Comparison of ENCODE assay signal across 1 cellular context in the genomic region with DNA sequence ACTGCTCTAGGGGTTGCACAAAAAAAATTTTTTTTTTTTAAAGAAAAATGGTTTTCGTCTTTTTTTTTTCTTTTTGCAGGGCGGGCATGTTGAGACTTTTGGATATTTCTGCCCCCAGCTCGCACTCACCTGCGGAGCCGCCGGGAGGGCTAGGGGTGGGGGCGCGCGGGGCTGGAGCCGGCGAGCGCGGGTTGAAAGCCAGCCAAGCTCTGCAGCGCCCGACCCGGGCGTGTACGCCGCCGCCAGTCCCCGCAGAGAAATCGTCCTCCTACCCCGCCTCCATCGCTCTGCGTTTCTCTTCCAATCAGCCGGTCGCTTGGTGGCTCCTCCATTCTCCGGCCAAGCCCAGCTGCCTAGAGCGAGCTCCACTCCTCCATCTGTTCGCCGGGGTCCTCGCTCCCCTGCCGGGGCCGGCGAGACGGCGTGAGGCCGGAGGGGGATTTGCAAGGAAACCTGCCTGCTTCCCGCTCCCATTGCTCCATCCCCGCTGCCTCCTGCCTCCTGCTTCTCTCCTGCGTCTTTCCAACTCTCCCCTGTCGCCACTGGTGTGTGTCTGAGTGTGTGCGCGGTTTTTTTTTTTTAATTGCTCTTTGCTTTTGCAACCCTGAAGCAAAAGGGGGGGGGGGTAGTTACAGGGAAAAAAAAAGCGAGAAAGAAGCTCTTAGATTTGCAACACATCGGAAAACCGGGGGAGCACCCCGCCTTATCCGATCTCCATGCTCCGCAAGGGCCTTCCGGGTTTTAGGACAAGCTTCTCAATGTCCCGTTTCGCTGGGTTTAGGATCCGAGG.
TF ChIP-seq lines count a peak whose summit lies in the region.

No MANE protein-coding gene starts in this region.

TF ChIP-seq in GM12878, 131 proteins besides CTCF, POLR2A, EP300 and RAD21 (continues in another document):
- TF ChIP-seq KLF5 (IDR thresholded peaks at IDR 0.05; ENCODE audit: partially characterized antibody) (no peak), JUNB (IDR thresholded peaks at IDR 0.05) (no peak), MTA3 (IDR thresholded peaks at IDR 0.05; ENCODE audit: borderline replicate concordance, low read length) (peak; percentile 73; the same call in 1 of the 2 replicates), CREB1 (IDR thresholded peaks at IDR 0.05; ENCODE audit: low read depth) (peak; percentile 41; the same call in 1 of the 2 replicates), EGR1 (IDR thresholded peaks at IDR 0.05; ENCODE audit: borderline replicate concordance in 1 of 2, low read depth in 2 of 2, low read length in 2 of 2) (no peak; a peak in 1 of 3 replicates), IRF4 (IDR thresholded peaks at IDR 0.05; ENCODE audit: low read depth, low read length) (no peak), ZNF217 (IDR thresholded peaks at IDR 0.05) (no peak), MYC (IDR thresholded peaks at IDR 0.05; ENCODE audit: insufficient read depth, insufficient read length, insufficient replicate concordance, low read length, severe bottlenecking) (no peak), NR2C2 (IDR thresholded peaks at IDR 0.05; ENCODE audit: borderline replicate concordance, control insufficient read depth, insufficient read length, low read depth) (no peak), SRF (IDR thresholded peaks at IDR 0.05; ENCODE audit: low read depth in 2 of 2, low read length in 2 of 2) (no peak), CBX3 (IDR thresholded peaks at IDR 0.05; ENCODE audit: borderline replicate concordance, low read depth) (no peak), PAX8 (IDR thresholded peaks at IDR 0.05) (no peak), LARP7 (IDR thresholded peaks at IDR 0.05) (0 out of 2 replicates have a peak, but pooled peaks have one; percentile 24), NFIC (IDR thresholded peaks at IDR 0.05; ENCODE audit: low read depth, low read length) (peak; percentile 29; the same call in 1 of the 2 replicates), POU2F2 (IDR thresholded peaks at IDR 0.05; ENCODE audit: borderline replicate concordance, low read depth, low read length) (no peak), FOS (IDR thresholded peaks at IDR 0.05; ENCODE audit: borderline replicate concordance, extremely low read depth, insufficient read length) (no peak), GATAD2B (conservative IDR thresholded peaks at IDR 0.05; ENCODE audit: low read depth) (no peak), POLR2AphosphoS5 (IDR thresholded peaks at IDR 0.05; ENCODE audit: low read length) (no peak; the same call in 1 of the 2 replicates), KDM1A (IDR thresholded peaks at IDR 0.05; ENCODE audit: borderline replicate concordance) (no peak), RAD51 (IDR thresholded peaks at IDR 0.05) (no peak), BCL11A (IDR thresholded peaks at IDR 0.05; ENCODE audit: low read depth, low read length) (no peak), TBL1XR1 (IDR thresholded peaks at IDR 0.05; ENCODE audit: low read depth, low read length) (no peak), ESRRA (IDR thresholded peaks at IDR 0.05; ENCODE audit: low read length) (no peak), BACH1 (IDR thresholded peaks at IDR 0.05; ENCODE audit: borderline replicate concordance) (no peak), YY1 (IDR thresholded peaks at IDR 0.05; ENCODE audit: low read depth, low read length) (peak; percentile 82), SP1 (IDR thresholded peaks at IDR 0.05; ENCODE audit: low read depth, low read length) (no peak)
- TF ChIP-seq, protein P1, sequence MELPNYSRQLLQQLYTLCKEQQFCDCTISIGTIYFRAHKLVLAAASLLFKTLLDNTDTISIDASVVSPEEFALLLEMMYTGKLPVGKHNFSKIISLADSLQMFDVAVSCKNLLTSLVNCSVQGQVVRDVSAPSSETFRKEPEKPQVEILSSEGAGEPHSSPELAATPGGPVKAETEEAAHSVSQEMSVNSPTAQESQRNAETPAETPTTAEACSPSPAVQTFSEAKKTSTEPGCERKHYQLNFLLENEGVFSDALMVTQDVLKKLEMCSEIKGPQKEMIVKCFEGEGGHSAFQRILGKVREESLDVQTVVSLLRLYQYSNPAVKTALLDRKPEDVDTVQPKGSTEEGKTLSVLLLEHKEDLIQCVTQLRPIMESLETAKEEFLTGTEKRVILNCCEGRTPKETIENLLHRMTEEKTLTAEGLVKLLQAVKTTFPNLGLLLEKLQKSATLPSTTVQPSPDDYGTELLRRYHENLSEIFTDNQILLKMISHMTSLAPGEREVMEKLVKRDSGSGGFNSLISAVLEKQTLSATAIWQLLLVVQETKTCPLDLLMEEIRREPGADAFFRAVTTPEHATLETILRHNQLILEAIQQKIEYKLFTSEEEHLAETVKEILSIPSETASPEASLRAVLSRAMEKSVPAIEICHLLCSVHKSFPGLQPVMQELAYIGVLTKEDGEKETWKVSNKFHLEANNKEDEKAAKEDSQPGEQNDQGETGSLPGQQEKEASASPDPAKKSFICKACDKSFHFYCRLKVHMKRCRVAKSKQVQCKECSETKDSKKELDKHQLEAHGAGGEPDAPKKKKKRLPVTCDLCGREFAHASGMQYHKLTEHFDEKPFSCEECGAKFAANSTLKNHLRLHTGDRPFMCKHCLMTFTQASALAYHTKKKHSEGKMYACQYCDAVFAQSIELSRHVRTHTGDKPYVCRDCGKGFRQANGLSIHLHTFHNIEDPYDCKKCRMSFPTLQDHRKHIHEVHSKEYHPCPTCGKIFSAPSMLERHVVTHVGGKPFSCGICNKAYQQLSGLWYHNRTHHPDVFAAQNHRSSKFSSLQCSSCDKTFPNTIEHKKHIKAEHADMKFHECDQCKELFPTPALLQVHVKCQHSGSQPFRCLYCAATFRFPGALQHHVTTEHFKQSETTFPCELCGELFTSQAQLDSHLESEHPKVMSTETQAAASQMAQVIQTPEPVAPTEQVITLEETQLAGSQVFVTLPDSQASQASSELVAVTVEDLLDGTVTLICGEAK (IDR thresholded peaks at IDR 0.05; ENCODE audit: borderline replicate concordance) = no peak
- TF ChIP-seq, protein P2, sequence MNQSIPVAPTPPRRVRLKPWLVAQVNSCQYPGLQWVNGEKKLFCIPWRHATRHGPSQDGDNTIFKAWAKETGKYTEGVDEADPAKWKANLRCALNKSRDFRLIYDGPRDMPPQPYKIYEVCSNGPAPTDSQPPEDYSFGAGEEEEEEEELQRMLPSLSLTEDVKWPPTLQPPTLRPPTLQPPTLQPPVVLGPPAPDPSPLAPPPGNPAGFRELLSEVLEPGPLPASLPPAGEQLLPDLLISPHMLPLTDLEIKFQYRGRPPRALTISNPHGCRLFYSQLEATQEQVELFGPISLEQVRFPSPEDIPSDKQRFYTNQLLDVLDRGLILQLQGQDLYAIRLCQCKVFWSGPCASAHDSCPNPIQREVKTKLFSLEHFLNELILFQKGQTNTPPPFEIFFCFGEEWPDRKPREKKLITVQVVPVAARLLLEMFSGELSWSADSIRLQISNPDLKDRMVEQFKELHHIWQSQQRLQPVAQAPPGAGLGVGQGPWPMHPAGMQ (IDR thresholded peaks at IDR 0.05; ENCODE audit: borderline replicate concordance) = no peak
- TF ChIP-seq, protein P3, sequence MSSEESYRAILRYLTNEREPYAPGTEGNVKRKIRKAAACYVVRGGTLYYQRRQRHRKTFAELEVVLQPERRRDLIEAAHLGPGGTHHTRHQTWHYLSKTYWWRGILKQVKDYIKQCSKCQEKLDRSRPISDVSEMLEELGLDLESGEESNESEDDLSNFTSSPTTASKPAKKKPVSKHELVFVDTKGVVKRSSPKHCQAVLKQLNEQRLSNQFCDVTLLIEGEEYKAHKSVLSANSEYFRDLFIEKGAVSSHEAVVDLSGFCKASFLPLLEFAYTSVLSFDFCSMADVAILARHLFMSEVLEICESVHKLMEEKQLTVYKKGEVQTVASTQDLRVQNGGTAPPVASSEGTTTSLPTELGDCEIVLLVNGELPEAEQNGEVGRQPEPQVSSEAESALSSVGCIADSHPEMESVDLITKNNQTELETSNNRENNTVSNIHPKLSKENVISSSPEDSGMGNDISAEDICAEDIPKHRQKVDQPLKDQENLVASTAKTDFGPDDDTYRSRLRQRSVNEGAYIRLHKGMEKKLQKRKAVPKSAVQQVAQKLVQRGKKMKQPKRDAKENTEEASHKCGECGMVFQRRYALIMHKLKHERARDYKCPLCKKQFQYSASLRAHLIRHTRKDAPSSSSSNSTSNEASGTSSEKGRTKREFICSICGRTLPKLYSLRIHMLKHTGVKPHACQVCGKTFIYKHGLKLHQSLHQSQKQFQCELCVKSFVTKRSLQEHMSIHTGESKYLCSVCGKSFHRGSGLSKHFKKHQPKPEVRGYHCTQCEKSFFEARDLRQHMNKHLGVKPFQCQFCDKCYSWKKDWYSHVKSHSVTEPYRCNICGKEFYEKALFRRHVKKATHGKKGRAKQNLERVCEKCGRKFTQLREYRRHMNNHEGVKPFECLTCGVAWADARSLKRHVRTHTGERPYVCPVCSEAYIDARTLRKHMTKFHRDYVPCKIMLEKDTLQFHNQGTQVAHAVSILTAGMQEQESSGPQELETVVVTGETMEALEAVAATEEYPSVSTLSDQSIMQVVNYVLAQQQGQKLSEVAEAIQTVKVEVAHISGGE (CRISPR knock-in tag; IDR thresholded peaks at IDR 0.05) = no peak
- TF ChIP-seq, protein P4, sequence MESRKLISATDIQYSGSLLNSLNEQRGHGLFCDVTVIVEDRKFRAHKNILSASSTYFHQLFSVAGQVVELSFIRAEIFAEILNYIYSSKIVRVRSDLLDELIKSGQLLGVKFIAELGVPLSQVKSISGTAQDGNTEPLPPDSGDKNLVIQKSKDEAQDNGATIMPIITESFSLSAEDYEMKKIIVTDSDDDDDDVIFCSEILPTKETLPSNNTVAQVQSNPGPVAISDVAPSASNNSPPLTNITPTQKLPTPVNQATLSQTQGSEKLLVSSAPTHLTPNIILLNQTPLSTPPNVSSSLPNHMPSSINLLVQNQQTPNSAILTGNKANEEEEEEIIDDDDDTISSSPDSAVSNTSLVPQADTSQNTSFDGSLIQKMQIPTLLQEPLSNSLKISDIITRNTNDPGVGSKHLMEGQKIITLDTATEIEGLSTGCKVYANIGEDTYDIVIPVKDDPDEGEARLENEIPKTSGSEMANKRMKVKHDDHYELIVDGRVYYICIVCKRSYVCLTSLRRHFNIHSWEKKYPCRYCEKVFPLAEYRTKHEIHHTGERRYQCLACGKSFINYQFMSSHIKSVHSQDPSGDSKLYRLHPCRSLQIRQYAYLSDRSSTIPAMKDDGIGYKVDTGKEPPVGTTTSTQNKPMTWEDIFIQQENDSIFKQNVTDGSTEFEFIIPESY (IDR thresholded peaks at IDR 0.05) = no peak
- TF ChIP-seq, protein P5, sequence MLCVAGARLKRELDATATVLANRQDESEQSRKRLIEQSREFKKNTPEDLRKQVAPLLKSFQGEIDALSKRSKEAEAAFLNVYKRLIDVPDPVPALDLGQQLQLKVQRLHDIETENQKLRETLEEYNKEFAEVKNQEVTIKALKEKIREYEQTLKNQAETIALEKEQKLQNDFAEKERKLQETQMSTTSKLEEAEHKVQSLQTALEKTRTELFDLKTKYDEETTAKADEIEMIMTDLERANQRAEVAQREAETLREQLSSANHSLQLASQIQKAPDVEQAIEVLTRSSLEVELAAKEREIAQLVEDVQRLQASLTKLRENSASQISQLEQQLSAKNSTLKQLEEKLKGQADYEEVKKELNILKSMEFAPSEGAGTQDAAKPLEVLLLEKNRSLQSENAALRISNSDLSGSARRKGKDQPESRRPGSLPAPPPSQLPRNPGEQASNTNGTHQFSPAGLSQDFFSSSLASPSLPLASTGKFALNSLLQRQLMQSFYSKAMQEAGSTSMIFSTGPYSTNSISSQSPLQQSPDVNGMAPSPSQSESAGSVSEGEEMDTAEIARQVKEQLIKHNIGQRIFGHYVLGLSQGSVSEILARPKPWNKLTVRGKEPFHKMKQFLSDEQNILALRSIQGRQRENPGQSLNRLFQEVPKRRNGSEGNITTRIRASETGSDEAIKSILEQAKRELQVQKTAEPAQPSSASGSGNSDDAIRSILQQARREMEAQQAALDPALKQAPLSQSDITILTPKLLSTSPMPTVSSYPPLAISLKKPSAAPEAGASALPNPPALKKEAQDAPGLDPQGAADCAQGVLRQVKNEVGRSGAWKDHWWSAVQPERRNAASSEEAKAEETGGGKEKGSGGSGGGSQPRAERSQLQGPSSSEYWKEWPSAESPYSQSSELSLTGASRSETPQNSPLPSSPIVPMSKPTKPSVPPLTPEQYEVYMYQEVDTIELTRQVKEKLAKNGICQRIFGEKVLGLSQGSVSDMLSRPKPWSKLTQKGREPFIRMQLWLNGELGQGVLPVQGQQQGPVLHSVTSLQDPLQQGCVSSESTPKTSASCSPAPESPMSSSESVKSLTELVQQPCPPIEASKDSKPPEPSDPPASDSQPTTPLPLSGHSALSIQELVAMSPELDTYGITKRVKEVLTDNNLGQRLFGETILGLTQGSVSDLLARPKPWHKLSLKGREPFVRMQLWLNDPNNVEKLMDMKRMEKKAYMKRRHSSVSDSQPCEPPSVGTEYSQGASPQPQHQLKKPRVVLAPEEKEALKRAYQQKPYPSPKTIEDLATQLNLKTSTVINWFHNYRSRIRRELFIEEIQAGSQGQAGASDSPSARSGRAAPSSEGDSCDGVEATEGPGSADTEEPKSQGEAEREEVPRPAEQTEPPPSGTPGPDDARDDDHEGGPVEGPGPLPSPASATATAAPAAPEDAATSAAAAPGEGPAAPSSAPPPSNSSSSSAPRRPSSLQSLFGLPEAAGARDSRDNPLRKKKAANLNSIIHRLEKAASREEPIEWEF (IDR thresholded peaks at IDR 0.05; ENCODE audit: insufficient replicate concordance, low read depth, low read length) = no peak
- TF ChIP-seq, protein P6, sequence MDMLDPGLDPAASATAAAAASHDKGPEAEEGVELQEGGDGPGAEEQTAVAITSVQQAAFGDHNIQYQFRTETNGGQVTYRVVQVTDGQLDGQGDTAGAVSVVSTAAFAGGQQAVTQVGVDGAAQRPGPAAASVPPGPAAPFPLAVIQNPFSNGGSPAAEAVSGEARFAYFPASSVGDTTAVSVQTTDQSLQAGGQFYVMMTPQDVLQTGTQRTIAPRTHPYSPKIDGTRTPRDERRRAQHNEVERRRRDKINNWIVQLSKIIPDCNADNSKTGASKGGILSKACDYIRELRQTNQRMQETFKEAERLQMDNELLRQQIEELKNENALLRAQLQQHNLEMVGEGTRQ (IDR thresholded peaks at IDR 0.05; ENCODE audit: borderline replicate concordance, low read depth, low read length) = no peak
- TF ChIP-seq, protein P7, sequence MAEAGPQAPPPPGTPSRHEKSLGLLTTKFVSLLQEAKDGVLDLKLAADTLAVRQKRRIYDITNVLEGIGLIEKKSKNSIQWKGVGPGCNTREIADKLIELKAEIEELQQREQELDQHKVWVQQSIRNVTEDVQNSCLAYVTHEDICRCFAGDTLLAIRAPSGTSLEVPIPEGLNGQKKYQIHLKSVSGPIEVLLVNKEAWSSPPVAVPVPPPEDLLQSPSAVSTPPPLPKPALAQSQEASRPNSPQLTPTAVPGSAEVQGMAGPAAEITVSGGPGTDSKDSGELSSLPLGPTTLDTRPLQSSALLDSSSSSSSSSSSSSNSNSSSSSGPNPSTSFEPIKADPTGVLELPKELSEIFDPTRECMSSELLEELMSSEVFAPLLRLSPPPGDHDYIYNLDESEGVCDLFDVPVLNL (IDR thresholded peaks at IDR 0.05; ENCODE audit: low read depth, low read length) = no peak
